Comparison of ENCODE assay signal across 13 cellular contexts in the genomic region with DNA sequence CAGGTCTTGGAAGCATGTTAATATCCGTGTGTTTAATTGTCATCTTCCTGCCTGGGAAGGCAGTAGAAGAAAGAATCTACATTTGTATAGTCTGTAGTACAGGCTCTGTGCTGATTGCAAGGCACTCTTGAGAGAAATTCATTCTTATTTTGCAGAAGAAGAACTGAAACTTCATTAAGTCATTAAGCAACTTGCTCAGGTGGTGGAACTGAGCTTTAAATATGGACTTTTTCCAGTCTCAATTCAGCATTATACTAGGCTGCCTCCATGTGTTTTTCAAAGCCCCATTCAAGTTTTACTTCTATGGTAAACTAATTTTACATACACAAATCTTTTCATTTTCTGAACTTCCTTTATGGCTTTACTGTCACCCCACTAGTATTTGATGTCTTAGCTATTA. TPM values are rescaled to one million over a fixed set of nuclear protein-coding genes. Genes with fewer than 3 reads are reported as not detected.
DNase-seq lines count a peak whose midpoint lies in the region; ATAC-seq and TF ChIP-seq lines count a peak whose summit lies in the region.
"Had no signal": no experiment of that assay in that cellular context is flagged by ENCODE, and none has a peak within 500 bp of the region (broad histone marks: within the 10 kb centered on the region; RNA-seq: fewer than 3 reads in every experiment).

No MANE protein-coding gene starts in this region.

- ATAC-seq in GM18868 (IDR thresholded peaks at IDR 0.05; ENCODE audit: unreplicated experiment) (peak; percentile 96), GM21723 (IDR thresholded peaks at IDR 0.05; ENCODE audit: unreplicated experiment) (peak; percentile 96), HG03280 (IDR thresholded peaks at IDR 0.05; ENCODE audit: unreplicated experiment) (peak; percentile 95), WTC11 (no peak)
- ATAC-seq: foreskin keratinocyte had no signal

- peak overlapping the region; percentile 71 for H3K27ac Mint-ChIP-seq in WTC11

- peaks cover 20% of the 10 kb centered on the region for H3K4me1 Mint-ChIP-seq in WTC11

- no peak for DNase-seq in WTC11 (ENCODE audit: low spot score)
- no peak for DNase-seq in foreskin fibroblast
- no peak for DNase-seq in T-helper 2 cell
- DNase-seq in SK-N-DZ (ENCODE audit: low spot score): no peak
- no peak for DNase-seq in NCI-H774 (lab: John Stamatoyannopoulos, UW)
- DNase-seq: activated T-cell treated with anti-CD3 and anti-CD28 coated beads for 4 hours, COR-L47, foreskin keratinocyte, NCI-H187, sigmoid colon had no signal

- CTCF ChIA-PET in WTC11 (lab: Charles Lee): interaction anchor here (0.8 to 1.4 kb wide), 2 partner anchors 9 to 154 kb away, joined by 3 read pairs; a partner anchor contains a TSS

- H3K4me3 ChIP-seq in foreskin fibroblast (ENCODE audit: low read depth in 1 of 2, low read length in 2 of 2): no peak overlapping the region
- H3K4me3 ChIP-seq: sigmoid colon had no signal

- POLR2A ChIA-PET in WTC11 (lab: Charles Lee): no interaction called here

- no peaks in the 10 kb centered on the region for H3K9me3 Mint-ChIP-seq in WTC11

- H3K36me3 Mint-ChIP-seq in WTC11: peaks cover 4% of the 10 kb centered on the region; the same call in 1 of the 2 replicates

- H3K27me3 Mint-ChIP-seq in WTC11 (ENCODE audit: low read depth): no peaks in the 10 kb centered on the region

- TF ChIP-seq CTCF in WTC11 (IDR thresholded peaks at IDR 0.05): no peak
- no peak for TF ChIP-seq CTCF in foreskin fibroblast (IDR thresholded peaks at IDR 0.05; ENCODE audit: low read depth, low read length)

- H3K4me3 Mint-ChIP-seq in WTC11: no peak overlapping the region

TF ChIP-seq in WTC11, 78 proteins besides CTCF, POLR2A, EP300 and RAD21:
- TF ChIP-seq, protein P1, sequence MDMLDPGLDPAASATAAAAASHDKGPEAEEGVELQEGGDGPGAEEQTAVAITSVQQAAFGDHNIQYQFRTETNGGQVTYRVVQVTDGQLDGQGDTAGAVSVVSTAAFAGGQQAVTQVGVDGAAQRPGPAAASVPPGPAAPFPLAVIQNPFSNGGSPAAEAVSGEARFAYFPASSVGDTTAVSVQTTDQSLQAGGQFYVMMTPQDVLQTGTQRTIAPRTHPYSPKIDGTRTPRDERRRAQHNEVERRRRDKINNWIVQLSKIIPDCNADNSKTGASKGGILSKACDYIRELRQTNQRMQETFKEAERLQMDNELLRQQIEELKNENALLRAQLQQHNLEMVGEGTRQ (CRISPR knock-in tag; IDR thresholded peaks at IDR 0.05): no peak
- TF ChIP-seq TEAD4 (CRISPR knock-in tag; IDR thresholded peaks at IDR 0.05) (no peak), SMAD4 (CRISPR knock-in tag; IDR thresholded peaks at IDR 0.05) (no peak)

RNA-seq across cellular contexts. Expression of a gene that starts 18.7 kb away (rescaled TPM):
- 44.4 to 55.4 TPM (median 45.6 TPM) in 3 replicates for total RNA-seq in WTC11 (2021)
- 30.8 and 36.9 TPM in 2 replicates for polyA plus RNA-seq in SK-N-DZ (2014; cell fraction: cytosol; rRNA removed)
- 39.2 and 59.9 TPM in 2 replicates for polyA plus RNA-seq in SK-N-DZ (2014; cell fraction: nucleus; rRNA removed)
